In genomic region chr14:69573205-69573840, GRCh38 we compare ENCODE assay signal across 13 cellular contexts. TPM values are rescaled to one million over a fixed set of nuclear protein-coding genes. Genes with fewer than 3 reads are reported as not detected.
A peak's percentile ranks its signal among the peaks of the same experiment; 100 is the strongest.
DNase-seq lines count a peak whose midpoint lies in the region; ATAC-seq and TF ChIP-seq lines count a peak whose summit lies in the region.
"Had no signal": no experiment of that assay in that cellular context is flagged by ENCODE, and none has a peak within 500 bp of the region (broad histone marks: within the 10 kb centered on the region; RNA-seq: fewer than 3 reads in every experiment).

No MANE protein-coding gene starts in this region.

- H3K36me3 ChIP-seq in upper lobe of right lung: no peaks in the 10 kb centered on the region

- no peak for ATAC-seq in natural killer cell
- no peak for ATAC-seq in natural killer cell treated with Interleukin-12 subunit alpha and Interleukin-12 subunit beta and Interleukin-15 and Interleukin-18, amount 100 ng/mL, for 72 hours
- ATAC-seq in memory B cell (ENCODE audit: low read depth): no peak
- no peak for ATAC-seq in upper lobe of right lung
- no peak for ATAC-seq in HG03565 (IDR thresholded peaks at IDR 0.05; ENCODE audit: unreplicated experiment)
- ATAC-seq in HG03108 (IDR thresholded peaks at IDR 0.05; ENCODE audit: unreplicated experiment): no peak

- DNase-seq in natural killer cell (no peak), memory B cell (ENCODE audit: low spot score in 2 of 2) (no peak), upper lobe of right lung (peak; percentile 61), NCI-H1694 (lab: John Stamatoyannopoulos, UW) (no peak)
- no peak for DNase-seq in natural killer cell treated with Interleukin-12 subunit alpha and Interleukin-12 subunit beta and Interleukin-15 and Interleukin-18, amount 100 ng/mL, for 72 hours (ENCODE audit: low spot score)
- peak; percentile 39 for DNase-seq in activated T-cell treated with anti-CD3 and anti-CD28 coated beads, Interleukin-2, amount 50 U/mL, for 24 hours
- DNase-seq: kidney glomerular epithelial cell, SIG-M5, small intestine had no signal

- H3K4me3 Mint-ChIP-seq in natural killer cell (peak overlapping the region; percentile 40), memory B cell (peak overlapping the region; percentile 73)
- no peak overlapping the region for H3K4me3 Mint-ChIP-seq in natural killer cell treated with Interleukin-12 subunit alpha and Interleukin-12 subunit beta and Interleukin-15 and Interleukin-18, amount 100 ng/mL, for 72 hours
- H3K4me3 Mint-ChIP-seq in activated T-cell treated with anti-CD3 and anti-CD28 coated beads, Interleukin-2, amount 50 U/mL, for 24 hours: peak overlapping the region; percentile 20

- H3K27me3 ChIP-seq in upper lobe of right lung: peaks cover 85% of the 10 kb centered on the region

- H3K27me3 Mint-ChIP-seq in natural killer cell (ENCODE audit: low read depth in 2 of 2) (peaks cover 50 to 53% of the 10 kb centered on the region in 2 donors), memory B cell (peaks cover 26% of the 10 kb centered on the region)
- H3K27me3 Mint-ChIP-seq in natural killer cell treated with Interleukin-12 subunit alpha and Interleukin-12 subunit beta and Interleukin-15 and Interleukin-18, amount 100 ng/mL, for 72 hours: peaks cover 42 to 52% of the 10 kb centered on the region in 2 donors
- peaks cover 74% of the 10 kb centered on the region for H3K27me3 Mint-ChIP-seq in activated T-cell treated with anti-CD3 and anti-CD28 coated beads, Interleukin-2, amount 50 U/mL, for 24 hours

- H3K4me1 ChIP-seq in upper lobe of right lung: peaks cover 30% of the 10 kb centered on the region

- intact Hi-C loops in natural killer cell (cut with micrococcal nuclease) (no loop called here), upper lobe of right lung (cut with DNase I) (no loop called here)

- H3K4me3 ChIP-seq in upper lobe of right lung: no peak overlapping the region

- H3K9me3 Mint-ChIP-seq in natural killer cell (no peaks in the 10 kb centered on the region), memory B cell (no peaks in the 10 kb centered on the region)
- H3K9me3 Mint-ChIP-seq in natural killer cell treated with Interleukin-12 subunit alpha and Interleukin-12 subunit beta and Interleukin-15 and Interleukin-18, amount 100 ng/mL, for 72 hours: no peaks in the 10 kb centered on the region
- H3K9me3 Mint-ChIP-seq in activated T-cell treated with anti-CD3 and anti-CD28 coated beads, Interleukin-2, amount 50 U/mL, for 24 hours: no peaks in the 10 kb centered on the region

- H3K9me3 ChIP-seq in upper lobe of right lung: no peaks in the 10 kb centered on the region

- no peaks in the 10 kb centered on the region for H3K36me3 Mint-ChIP-seq in natural killer cell
- H3K36me3 Mint-ChIP-seq in natural killer cell treated with Interleukin-12 subunit alpha and Interleukin-12 subunit beta and Interleukin-15 and Interleukin-18, amount 100 ng/mL, for 72 hours: no peaks in the 10 kb centered on the region
- no peaks in the 10 kb centered on the region for H3K36me3 Mint-ChIP-seq in activated T-cell treated with anti-CD3 and anti-CD28 coated beads, Interleukin-2, amount 50 U/mL, for 24 hours (ENCODE audit: low read depth)
- no peaks in the 10 kb centered on the region for H3K36me3 Mint-ChIP-seq in memory B cell

- no peak for TF ChIP-seq CTCF in natural killer cell (IDR thresholded peaks at IDR 0.05)
- TF ChIP-seq CTCF in upper lobe of right lung (IDR thresholded peaks at IDR 0.05): no peak

- H3K27ac Mint-ChIP-seq in natural killer cell (no peak overlapping the region), memory B cell (no peak overlapping the region)
- H3K27ac Mint-ChIP-seq in natural killer cell treated with Interleukin-12 subunit alpha and Interleukin-12 subunit beta and Interleukin-15 and Interleukin-18, amount 100 ng/mL, for 72 hours: no peak overlapping the region
- H3K27ac Mint-ChIP-seq in activated T-cell treated with anti-CD3 and anti-CD28 coated beads, Interleukin-2, amount 50 U/mL, for 24 hours: no peak overlapping the region

- H3K27ac ChIP-seq in upper lobe of right lung: no peak overlapping the region

- H3K4me1 Mint-ChIP-seq in natural killer cell (peaks cover 6 to 12% of the 10 kb centered on the region in 2 donors), memory B cell (peaks cover 8% of the 10 kb centered on the region)
- peaks cover 6 to 7% of the 10 kb centered on the region in 2 donors for H3K4me1 Mint-ChIP-seq in natural killer cell treated with Interleukin-12 subunit alpha and Interleukin-12 subunit beta and Interleukin-15 and Interleukin-18, amount 100 ng/mL, for 72 hours (ENCODE audit: low read depth in 2 of 2)
- H3K4me1 Mint-ChIP-seq in activated T-cell treated with anti-CD3 and anti-CD28 coated beads, Interleukin-2, amount 50 U/mL, for 24 hours (ENCODE audit: low read depth): peaks cover 14% of the 10 kb centered on the region

RNA-seq across cellular contexts. Expression of gene CCDC177, which starts 1.3 kb away (rescaled TPM):
- not detected for total RNA-seq in natural killer cell
- total RNA-seq in natural killer cell treated with Interleukin-12 subunit alpha and Interleukin-12 subunit beta and Interleukin-15 and Interleukin-18, amount 100 ng/mL, for 72 hours: not detected
- not detected for total RNA-seq in upper lobe of right lung
- total RNA-seq: H4, subcutaneous adipose tissue had no signal

RNA-seq across cellular contexts. Expression of gene SUSD6, which starts 38.1 kb away (rescaled TPM):
- total RNA-seq in natural killer cell (100 to 1,000 TPM; 119 to 144 (median 140) TPM), upper lobe of right lung (87.5 TPM)
- total RNA-seq in natural killer cell treated with Interleukin-12 subunit alpha and Interleukin-12 subunit beta and Interleukin-15 and Interleukin-18, amount 100 ng/mL, for 72 hours: 100 to 1,000 TPM; 111 to 139 TPM

Comparison
In these comparisons a context has a peak if more than half of its experiments do, and no peak if none do; other contexts are left out.
1. DNase-seq: peak in activated T-cell treated with anti-CD3 and anti-CD28 coated beads, Interleukin-2, amount 50 U/mL, for 24 hours (single experiment) and upper lobe of right lung (single experiment); none in natural killer cell (single experiment), natural killer cell treated with Interleukin-12 subunit alpha and Interleukin-12 subunit beta and Interleukin-15 and Interleukin-18, amount 100 ng/mL, for 72 hours (single experiment), memory B cell (0 of 2) and NCI-H1694 (single experiment).